1 cellular context compared by ENCODE assay signal in the genomic region with DNA sequence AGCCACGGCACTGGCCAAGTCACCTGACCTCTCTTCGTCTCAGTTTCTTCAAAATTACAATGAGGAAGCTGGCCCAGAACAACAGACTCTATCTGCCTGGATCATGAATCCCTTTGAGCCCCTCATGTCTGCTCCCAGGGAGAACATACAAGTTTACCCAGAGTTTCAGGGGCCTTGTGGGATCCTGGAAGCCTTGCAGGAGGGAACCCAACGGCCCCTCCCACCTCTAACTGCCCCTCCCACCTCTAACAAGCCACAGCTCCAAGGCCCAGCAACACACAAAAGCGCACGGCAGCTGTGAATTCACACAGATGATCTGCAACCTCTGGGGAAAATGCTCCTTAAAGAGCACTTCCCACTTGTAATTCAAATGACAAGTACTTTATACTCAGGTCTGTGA.
TF ChIP-seq lines count a peak whose summit lies in the region.

No MANE protein-coding gene starts in this region.

TF ChIP-seq in K562, 482 proteins besides CTCF, POLR2A, EP300 and RAD21 (continued from another document):
- TF ChIP-seq, protein P1, sequence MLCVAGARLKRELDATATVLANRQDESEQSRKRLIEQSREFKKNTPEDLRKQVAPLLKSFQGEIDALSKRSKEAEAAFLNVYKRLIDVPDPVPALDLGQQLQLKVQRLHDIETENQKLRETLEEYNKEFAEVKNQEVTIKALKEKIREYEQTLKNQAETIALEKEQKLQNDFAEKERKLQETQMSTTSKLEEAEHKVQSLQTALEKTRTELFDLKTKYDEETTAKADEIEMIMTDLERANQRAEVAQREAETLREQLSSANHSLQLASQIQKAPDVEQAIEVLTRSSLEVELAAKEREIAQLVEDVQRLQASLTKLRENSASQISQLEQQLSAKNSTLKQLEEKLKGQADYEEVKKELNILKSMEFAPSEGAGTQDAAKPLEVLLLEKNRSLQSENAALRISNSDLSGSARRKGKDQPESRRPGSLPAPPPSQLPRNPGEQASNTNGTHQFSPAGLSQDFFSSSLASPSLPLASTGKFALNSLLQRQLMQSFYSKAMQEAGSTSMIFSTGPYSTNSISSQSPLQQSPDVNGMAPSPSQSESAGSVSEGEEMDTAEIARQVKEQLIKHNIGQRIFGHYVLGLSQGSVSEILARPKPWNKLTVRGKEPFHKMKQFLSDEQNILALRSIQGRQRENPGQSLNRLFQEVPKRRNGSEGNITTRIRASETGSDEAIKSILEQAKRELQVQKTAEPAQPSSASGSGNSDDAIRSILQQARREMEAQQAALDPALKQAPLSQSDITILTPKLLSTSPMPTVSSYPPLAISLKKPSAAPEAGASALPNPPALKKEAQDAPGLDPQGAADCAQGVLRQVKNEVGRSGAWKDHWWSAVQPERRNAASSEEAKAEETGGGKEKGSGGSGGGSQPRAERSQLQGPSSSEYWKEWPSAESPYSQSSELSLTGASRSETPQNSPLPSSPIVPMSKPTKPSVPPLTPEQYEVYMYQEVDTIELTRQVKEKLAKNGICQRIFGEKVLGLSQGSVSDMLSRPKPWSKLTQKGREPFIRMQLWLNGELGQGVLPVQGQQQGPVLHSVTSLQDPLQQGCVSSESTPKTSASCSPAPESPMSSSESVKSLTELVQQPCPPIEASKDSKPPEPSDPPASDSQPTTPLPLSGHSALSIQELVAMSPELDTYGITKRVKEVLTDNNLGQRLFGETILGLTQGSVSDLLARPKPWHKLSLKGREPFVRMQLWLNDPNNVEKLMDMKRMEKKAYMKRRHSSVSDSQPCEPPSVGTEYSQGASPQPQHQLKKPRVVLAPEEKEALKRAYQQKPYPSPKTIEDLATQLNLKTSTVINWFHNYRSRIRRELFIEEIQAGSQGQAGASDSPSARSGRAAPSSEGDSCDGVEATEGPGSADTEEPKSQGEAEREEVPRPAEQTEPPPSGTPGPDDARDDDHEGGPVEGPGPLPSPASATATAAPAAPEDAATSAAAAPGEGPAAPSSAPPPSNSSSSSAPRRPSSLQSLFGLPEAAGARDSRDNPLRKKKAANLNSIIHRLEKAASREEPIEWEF (CRISPR knock-in tag; IDR thresholded peaks at IDR 0.05): no peak
- no peak for TF ChIP-seq WHSC1 (IDR thresholded peaks at IDR 0.05; ENCODE audit: low read length)
- TF ChIP-seq HDAC6 (IDR thresholded peaks at IDR 0.05; ENCODE audit: low read depth, low read length): no peak
- TF ChIP-seq, protein P2, sequence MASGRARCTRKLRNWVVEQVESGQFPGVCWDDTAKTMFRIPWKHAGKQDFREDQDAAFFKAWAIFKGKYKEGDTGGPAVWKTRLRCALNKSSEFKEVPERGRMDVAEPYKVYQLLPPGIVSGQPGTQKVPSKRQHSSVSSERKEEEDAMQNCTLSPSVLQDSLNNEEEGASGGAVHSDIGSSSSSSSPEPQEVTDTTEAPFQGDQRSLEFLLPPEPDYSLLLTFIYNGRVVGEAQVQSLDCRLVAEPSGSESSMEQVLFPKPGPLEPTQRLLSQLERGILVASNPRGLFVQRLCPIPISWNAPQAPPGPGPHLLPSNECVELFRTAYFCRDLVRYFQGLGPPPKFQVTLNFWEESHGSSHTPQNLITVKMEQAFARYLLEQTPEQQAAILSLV (tag; IDR thresholded peaks at IDR 0.05): no peak
- TF ChIP-seq JUNB (CRISPR knock-in tag; conservative IDR thresholded peaks at IDR 0.05): no peak
TF ChIP-seq in K562: peak in this region for 0.
